1 cellular context compared by ENCODE assay signal in the genomic region with DNA sequence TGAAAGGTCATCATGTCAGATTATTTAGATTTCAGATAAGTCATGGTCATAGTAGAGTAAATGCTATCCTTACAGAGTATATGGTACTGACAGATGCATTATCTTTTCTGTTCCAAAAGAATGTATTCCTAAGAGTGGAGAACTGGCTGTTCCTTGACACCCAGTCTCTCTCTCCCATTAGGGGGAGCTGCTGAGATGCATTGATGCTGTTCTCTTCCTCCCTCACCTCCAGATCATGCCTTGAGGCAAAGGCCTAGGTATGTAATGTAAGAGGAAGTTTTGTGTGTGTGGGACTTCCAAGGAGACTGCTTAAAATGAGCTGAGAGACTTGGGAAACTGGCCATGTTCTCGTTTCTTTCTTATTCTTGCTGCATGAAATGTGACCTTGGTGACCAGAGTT.
TF ChIP-seq lines count a peak whose summit lies in the region.

No MANE protein-coding gene starts in this region.

TF ChIP-seq in H1, 55 proteins besides CTCF, POLR2A, EP300 and RAD21 (continued from another document):
- TF ChIP-seq, protein P1, sequence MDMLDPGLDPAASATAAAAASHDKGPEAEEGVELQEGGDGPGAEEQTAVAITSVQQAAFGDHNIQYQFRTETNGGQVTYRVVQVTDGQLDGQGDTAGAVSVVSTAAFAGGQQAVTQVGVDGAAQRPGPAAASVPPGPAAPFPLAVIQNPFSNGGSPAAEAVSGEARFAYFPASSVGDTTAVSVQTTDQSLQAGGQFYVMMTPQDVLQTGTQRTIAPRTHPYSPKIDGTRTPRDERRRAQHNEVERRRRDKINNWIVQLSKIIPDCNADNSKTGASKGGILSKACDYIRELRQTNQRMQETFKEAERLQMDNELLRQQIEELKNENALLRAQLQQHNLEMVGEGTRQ (IDR thresholded peaks at IDR 0.05; ENCODE audit: low read length) = no peak
- TF ChIP-seq BACH1 (IDR thresholded peaks at IDR 0.05; ENCODE audit: low read length) (no peak), SP4 (IDR thresholded peaks at IDR 0.05; ENCODE audit: low read length) (no peak), TEAD4 (IDR thresholded peaks at IDR 0.05; ENCODE audit: low read depth, low read length) (no peak)
